In the genomic region with DNA sequence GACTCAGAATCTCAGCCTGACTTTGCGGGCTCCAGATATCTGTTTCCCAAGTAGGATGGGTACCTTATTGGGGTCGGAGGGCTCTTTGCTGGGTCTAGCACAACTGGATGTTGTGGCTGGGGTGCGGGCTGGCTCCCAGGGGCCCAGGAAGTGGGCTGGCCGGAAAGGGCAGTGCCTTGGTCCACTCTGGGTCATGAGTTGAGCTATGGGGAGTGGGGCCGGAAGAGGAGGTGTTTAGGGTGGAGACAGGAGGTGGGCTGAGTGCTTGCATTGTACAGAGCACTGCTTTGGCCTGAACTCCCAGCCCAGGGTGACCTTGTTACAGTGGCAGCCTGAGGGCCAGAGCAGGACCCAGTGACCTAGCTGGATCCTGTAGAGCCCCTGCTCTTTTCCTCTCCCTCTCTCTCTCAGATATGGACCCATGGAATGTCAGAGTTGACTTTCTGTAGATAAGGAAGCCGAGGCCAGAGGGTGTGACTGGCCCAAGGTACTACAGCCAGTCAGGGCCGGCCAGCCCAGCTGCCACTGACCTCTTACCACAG, we compare ENCODE assay signal across 8 cellular contexts. TPM values are rescaled to one million over a fixed set of nuclear protein-coding genes. Genes with fewer than 3 reads are reported as not detected.
DNase-seq lines count a peak whose midpoint lies in the region; ATAC-seq and TF ChIP-seq lines count a peak whose summit lies in the region.

No MANE protein-coding gene starts in this region.

- peak overlapping the region; percentile 39 to 80 (median 56) for H3K4me3 ChIP-seq in breast epithelium
- H3K4me3 ChIP-seq in right lobe of liver: no peak overlapping the region
- H3K4me3 ChIP-seq in upper lobe of left lung: peak overlapping the region in 3 of 4 donors; percentile 46 to 59 (median 53)

- 63% methylated on average over 2 of the region's 7 CpGs for WGBS in right lobe of liver (ENCODE audit: insufficient coverage, low coverage, low lambda C conversion rate, missing lambda C conversion rate)
- WGBS in upper lobe of left lung, 2 donors: 43% methylated on average over 7 of the region's 7 CpGs

- H3K4me3 Mint-ChIP-seq in activated T-cell treated with anti-CD3 and anti-CD28 coated beads, Interleukin-2, amount 50 U/mL, for 4 hours: peak overlapping the region; percentile 65

- in situ Hi-C loops in GM13977 (cut with MboI; ENCODE audit: low pct_unique_long_range_greater_than_20kb, low sequenced_read_pairs, unreplicated experiment): no loop called here

- H3K36me3 ChIP-seq in breast epithelium: no peaks in the 10 kb centered on the region
- H3K36me3 ChIP-seq in right lobe of liver: no peaks in the 10 kb centered on the region
- H3K36me3 ChIP-seq in upper lobe of left lung: peaks cover 0 to 23% (median 6%) of the 10 kb centered on the region in 4 donors

- intact Hi-C loops in breast epithelium (cut with DNase I; ENCODE audit: low total_unique reads) (no loop called here), right lobe of liver (cut with DNase I) (no loop called here)

- peaks cover 12% of the 10 kb centered on the region for H3K4me1 Mint-ChIP-seq in activated T-cell treated with anti-CD3 and anti-CD28 coated beads, Interleukin-2, amount 50 U/mL, for 4 hours (ENCODE audit: low read depth)

- peak overlapping the region; percentile 94 to 95 for H3K27ac ChIP-seq in breast epithelium
- peak overlapping the region in 2 of 3 donors; percentile 43 to 54 for H3K27ac ChIP-seq in right lobe of liver
- peak overlapping the region; percentile 82 to 96 (median 92) for H3K27ac ChIP-seq in upper lobe of left lung

- ATAC-seq in activated T-cell treated with anti-CD3 and anti-CD28 coated beads, Interleukin-2, amount 50 U/mL, for 4 hours: no peak
- ATAC-seq in right lobe of liver (peak in 1 of 4 donors; percentile 3), upper lobe of left lung (ENCODE audit: low FRiP score in 2 of 2) (no peak)

- peaks cover 17% of the 10 kb centered on the region for H3K27me3 Mint-ChIP-seq in activated T-cell treated with anti-CD3 and anti-CD28 coated beads, Interleukin-2, amount 50 U/mL, for 4 hours (ENCODE audit: low read depth)

- H3K9me3 ChIP-seq in breast epithelium: no peaks in the 10 kb centered on the region
- no peaks in the 10 kb centered on the region for H3K9me3 ChIP-seq in right lobe of liver
- no peaks in the 10 kb centered on the region for H3K9me3 ChIP-seq in upper lobe of left lung

- H3K4me1 ChIP-seq in breast epithelium (peaks cover 21 to 33% of the 10 kb centered on the region in 2 donors), right lobe of liver (no peaks in the 10 kb centered on the region), upper lobe of left lung (peaks cover 76 to 91% (median 86%) of the 10 kb centered on the region in 4 donors)

- TF ChIP-seq POLR2A in breast epithelium (IDR thresholded peaks at IDR 0.05) (no peak), right lobe of liver (IDR thresholded peaks at IDR 0.05) (no peak), upper lobe of left lung (IDR thresholded peaks at IDR 0.05) (no peak)

- no peaks in the 10 kb centered on the region for H3K9me3 Mint-ChIP-seq in activated T-cell treated with anti-CD3 and anti-CD28 coated beads, Interleukin-2, amount 50 U/mL, for 4 hours

- H3K27me3 ChIP-seq in breast epithelium: no peaks in the 10 kb centered on the region
- no peaks in the 10 kb centered on the region for H3K27me3 ChIP-seq in right lobe of liver
- H3K27me3 ChIP-seq in upper lobe of left lung: no peaks in the 10 kb centered on the region

- peaks cover 1% of the 10 kb centered on the region for H3K36me3 Mint-ChIP-seq in activated T-cell treated with anti-CD3 and anti-CD28 coated beads, Interleukin-2, amount 50 U/mL, for 4 hours (ENCODE audit: insufficient read depth)

- TF ChIP-seq CTCF in breast epithelium (IDR thresholded peaks at IDR 0.05) (no peak), right lobe of liver (IDR thresholded peaks at IDR 0.05) (no peak), upper lobe of left lung (IDR thresholded peaks at IDR 0.05) (no peak), GM13977 (IDR thresholded peaks at IDR 0.05; ENCODE audit: extremely low read depth, insufficient read depth, missing control alignments) (no peak)

- no peak for TF ChIP-seq EP300 in upper lobe of left lung (IDR thresholded peaks at IDR 0.05)

- no peak for DNase-seq in activated T-cell treated with anti-CD3 and anti-CD28 coated beads, Interleukin-2, amount 50 U/mL, for 4 hours
- DNase-seq in activated T-cell treated with anti-CD3 and anti-CD28 coated beads, Interleukin-2, amount 50 U/mL, for 48 hours: no peak
- DNase-seq in breast epithelium (ENCODE audit: low spot score in 2 of 2): no peak
- DNase-seq in right lobe of liver: no peak
- DNase-seq in upper lobe of left lung: peak in 1 of 2 donors; percentile 42
- DNase-seq in NCI-H1105 (lab: John Stamatoyannopoulos, UW): no peak
- DNase-seq in GM13977 (ENCODE audit: low spot score): no peak
- no peak for DNase-seq in NCI-H187 (lab: John Stamatoyannopoulos, UW)

RNA-seq across cellular contexts. Expression of gene PHLDB1, which starts 13.2 kb away (rescaled TPM):
- total RNA-seq in activated T-cell treated with anti-CD3 and anti-CD28 coated beads, Interleukin-2, amount 50 U/mL, for 4 hours: 1 to 10 TPM in 2 of 3 donors, under 1 TPM in 1; 0.90 to 1.9 (median 1.3) TPM
- 100 to 1,000 TPM; 104 to 150 (median 109) TPM for total RNA-seq in breast epithelium
- 10 to 100 TPM in 1 of 6 experiments, 1 to 10 TPM in 5; 5.4 to 11.7 (median 6.3) TPM for total RNA-seq in right lobe of liver
- total RNA-seq in upper lobe of left lung: 100 to 1,000 TPM in 3 of 6 donors, 10 to 100 TPM in 3; 45.5 to 188 (median 100) TPM

RNA-seq across cellular contexts. Expression of gene ARCN1, which starts 48.4 kb away (rescaled TPM):
- 100 to 1,000 TPM; 180 to 190 (median 183) TPM for total RNA-seq in activated T-cell treated with anti-CD3 and anti-CD28 coated beads, Interleukin-2, amount 50 U/mL, for 4 hours
- total RNA-seq in breast epithelium (10 to 100 TPM; 94.1 to 99.1 (median 98.6) TPM), right lobe of liver (10 to 100 TPM; 58.3 to 91.7 (median 75.8) TPM), upper lobe of left lung (100 to 1,000 TPM in 3 of 6 donors, 10 to 100 TPM in 3; 29.3 to 121 (median 94.6) TPM)

RNA-seq across cellular contexts. Expression of gene IFT46, which starts 54.9 kb away (rescaled TPM):
- total RNA-seq in activated T-cell treated with anti-CD3 and anti-CD28 coated beads, Interleukin-2, amount 50 U/mL, for 4 hours: 10 to 100 TPM; 22.5 to 29.7 (median 23.2) TPM
- total RNA-seq in breast epithelium: 10 to 100 TPM; 24.3 to 45.9 (median 33.4) TPM
- total RNA-seq in right lobe of liver: 1 to 10 TPM; 4.0 to 6.4 (median 5.2) TPM
- 10 to 100 TPM in 5 of 6 donors, 1 to 10 TPM in 1; 7.5 to 38.3 (median 21.5) TPM for total RNA-seq in upper lobe of left lung

RNA-seq across cellular contexts. Expression of gene TREH, which starts 58.9 kb away (rescaled TPM):
- not detected for total RNA-seq in activated T-cell treated with anti-CD3 and anti-CD28 coated beads, Interleukin-2, amount 50 U/mL, for 4 hours
- total RNA-seq in breast epithelium (not detected), right lobe of liver (1 to 10 TPM in 4 of 6 experiments, not detected in 2; 2.1 to 5.1 (median 2.9) TPM), upper lobe of left lung (1 to 10 TPM in 1 of 6 donors, under 1 TPM in 2, not detected in 3; 0.17 to 1.0 (median 0.89) TPM)

Comparison
In these comparisons a context has a peak if more than half of its experiments do, and no peak if none do; other contexts are left out.
1. H3K4me3 ChIP-seq: peak in breast epithelium (3 of 3) and upper lobe of left lung (3 of 4); none in right lobe of liver (0 of 3).
2. Peak in every context shown above with its lines, with median percentiles within 50 percentile points of each other: H3K27ac ChIP-seq.